In genomic region chr13:27915301-27916207, GRCh38 we compare ENCODE assay signal across 19 cellular contexts. TPM values are rescaled to one million over a fixed set of nuclear protein-coding genes. Genes with fewer than 3 reads are reported as not detected.
A peak's percentile ranks its signal among the peaks of the same experiment; 100 is the strongest.
DNase-seq lines count a peak whose midpoint lies in the region; ATAC-seq and TF ChIP-seq lines count a peak whose summit lies in the region.
"Had no signal": no experiment of that assay in that cellular context is flagged by ENCODE, and none has a peak within 500 bp of the region (broad histone marks: within the 10 kb centered on the region; RNA-seq: fewer than 3 reads in every experiment).

No MANE protein-coding gene starts in this region.

- CTCF ChIA-PET in WTC11 (lab: Charles Lee): interaction anchor here (0.6 to 3.6 kb wide), 14 partner anchors 12 to 1663 kb away, joined by 3 to 23 read pairs (median 4); no protein-coding TSS in a partner anchor

- peaks cover 0 to 93% (median 53%) of the 10 kb centered on the region in 4 donors for H3K27me3 ChIP-seq in esophagus muscularis mucosa
- H3K27me3 ChIP-seq: MG63 had no signal

- peaks cover 96% of the 10 kb centered on the region for H3K27me3 Mint-ChIP-seq in WTC11 (ENCODE audit: low read depth)
- H3K27me3 Mint-ChIP-seq in stimulated activated naive B cell treated with anti-CD40 and anti-IgM and Interleukin-4, amounts not matched to agents 10 μg/mL and 1 μg/mL and 100 μg/mL, for 72 hours: peaks cover 48 to 79% of the 10 kb centered on the region in 2 donors

- intact Hi-C loops in esophagus muscularis mucosa (cut with DNase I): no loop called here

- POLR2A ChIA-PET in WTC11 (lab: Charles Lee): no interaction called here

- no peaks in the 10 kb centered on the region for H3K9me3 ChIP-seq in esophagus muscularis mucosa
- H3K9me3 ChIP-seq: MG63, SK-N-SH had no signal

- ATAC-seq in WTC11 (no peak), HG02571 (IDR thresholded peaks at IDR 0.05; ENCODE audit: unreplicated experiment) (no peak), left lobe of liver (no peak)
- no peak for ATAC-seq in stimulated activated naive B cell treated with anti-CD40 and anti-IgM and Interleukin-4, amounts not matched to agents 10 μg/mL and 1 μg/mL and 100 μg/mL, for 72 hours (replicated peaks)
- ATAC-seq: Right ventricle myocardium inferior had no signal

- TF ChIP-seq POLR2A in esophagus muscularis mucosa (IDR thresholded peaks at IDR 0.05; ENCODE audit: low read depth): no peak

- H3K27ac Mint-ChIP-seq in WTC11: no peak overlapping the region
- peak overlapping the region; percentile 39 for H3K27ac Mint-ChIP-seq in stimulated activated naive B cell treated with anti-CD40 and anti-IgM and Interleukin-4, amounts not matched to agents 10 μg/mL and 1 μg/mL and 100 μg/mL, for 72 hours
- H3K27ac Mint-ChIP-seq: CD8-positive, alpha-beta memory T cell; H9 had no signal

- DNase-seq in HT-29 (ENCODE audit: low spot score): peak; percentile 37
- DNase-seq in WTC11 (ENCODE audit: low spot score): no peak
- peak; percentile 90 for DNase-seq in esophagus muscularis mucosa (ENCODE audit: extremely low spot score)
- no peak for DNase-seq in stimulated activated naive B cell treated with anti-CD40 and anti-IgM and Interleukin-4, amounts not matched to agents 10 μg/mL and 1 μg/mL and 100 μg/mL, for 72 hours
- DNase-seq in left lobe of liver (ENCODE audit: low spot score): no peak
- DNase-seq in activated effector memory CD4-positive, alpha-beta T cell treated with Interleukin-2 at 50 U/mL for 16 hours: no peak
- DNase-seq: CD8-positive, alpha-beta memory T cell; DMS 273 treated with DMSO at 0.1 percent for 48 hours; EL; H9; KBM-7; MG63; NCI-H1105 treated with DMSO at 0.1 percent for 48 hours; NCI-H187; NCI-H69; NK-92 treated with Interleukin-12 subunit alpha and Interleukin-12 subunit beta, amount 100 ng/mL, for 24 hours; SK-N-SH had no signal

- H3K4me1 Mint-ChIP-seq in WTC11: peaks cover 29% of the 10 kb centered on the region
- peaks cover 14 to 28% of the 10 kb centered on the region in 2 donors for H3K4me1 Mint-ChIP-seq in stimulated activated naive B cell treated with anti-CD40 and anti-IgM and Interleukin-4, amounts not matched to agents 10 μg/mL and 1 μg/mL and 100 μg/mL, for 72 hours

- no peaks in the 10 kb centered on the region for H3K36me3 Mint-ChIP-seq in WTC11
- peaks cover 2 to 5% of the 10 kb centered on the region in 2 donors for H3K36me3 Mint-ChIP-seq in stimulated activated naive B cell treated with anti-CD40 and anti-IgM and Interleukin-4, amounts not matched to agents 10 μg/mL and 1 μg/mL and 100 μg/mL, for 72 hours
- H3K36me3 Mint-ChIP-seq: CD8-positive, alpha-beta memory T cell had no signal

- no peaks in the 10 kb centered on the region for H3K9me3 Mint-ChIP-seq in WTC11
- peaks cover 0 to 5% of the 10 kb centered on the region in 2 donors for H3K9me3 Mint-ChIP-seq in stimulated activated naive B cell treated with anti-CD40 and anti-IgM and Interleukin-4, amounts not matched to agents 10 μg/mL and 1 μg/mL and 100 μg/mL, for 72 hours

- H3K4me3 ChIP-seq in esophagus muscularis mucosa: no peak overlapping the region
- H3K4me3 ChIP-seq: MG63 had no signal

- TF ChIP-seq EP300 in esophagus muscularis mucosa (IDR thresholded peaks at IDR 0.05): no peak

- WGBS in esophagus muscularis mucosa: 51% methylated on average over 10 of the region's 10 CpGs

- H3K4me1 ChIP-seq in esophagus muscularis mucosa: peaks cover 13 to 36% (median 35%) of the 10 kb centered on the region in 4 donors

- H3K4me3 Mint-ChIP-seq in WTC11: no peak overlapping the region
- H3K4me3 Mint-ChIP-seq in stimulated activated naive B cell treated with anti-CD40 and anti-IgM and Interleukin-4, amounts not matched to agents 10 μg/mL and 1 μg/mL and 100 μg/mL, for 72 hours: no peak overlapping the region
- H3K4me3 Mint-ChIP-seq: H9 had no signal

- H3K27ac ChIP-seq in esophagus muscularis mucosa (replicated peaks in 1 of 4): no peak overlapping the region

- TF ChIP-seq CTCF in WTC11 (IDR thresholded peaks at IDR 0.05) (no peak), esophagus muscularis mucosa (IDR thresholded peaks at IDR 0.05) (no peak)

- H3K36me3 ChIP-seq in esophagus muscularis mucosa: no peaks in the 10 kb centered on the region
- H3K36me3 ChIP-seq: MG63 had no signal

TF ChIP-seq in WTC11, 78 proteins besides CTCF, POLR2A, EP300 and RAD21:
- TF ChIP-seq, protein P1, sequence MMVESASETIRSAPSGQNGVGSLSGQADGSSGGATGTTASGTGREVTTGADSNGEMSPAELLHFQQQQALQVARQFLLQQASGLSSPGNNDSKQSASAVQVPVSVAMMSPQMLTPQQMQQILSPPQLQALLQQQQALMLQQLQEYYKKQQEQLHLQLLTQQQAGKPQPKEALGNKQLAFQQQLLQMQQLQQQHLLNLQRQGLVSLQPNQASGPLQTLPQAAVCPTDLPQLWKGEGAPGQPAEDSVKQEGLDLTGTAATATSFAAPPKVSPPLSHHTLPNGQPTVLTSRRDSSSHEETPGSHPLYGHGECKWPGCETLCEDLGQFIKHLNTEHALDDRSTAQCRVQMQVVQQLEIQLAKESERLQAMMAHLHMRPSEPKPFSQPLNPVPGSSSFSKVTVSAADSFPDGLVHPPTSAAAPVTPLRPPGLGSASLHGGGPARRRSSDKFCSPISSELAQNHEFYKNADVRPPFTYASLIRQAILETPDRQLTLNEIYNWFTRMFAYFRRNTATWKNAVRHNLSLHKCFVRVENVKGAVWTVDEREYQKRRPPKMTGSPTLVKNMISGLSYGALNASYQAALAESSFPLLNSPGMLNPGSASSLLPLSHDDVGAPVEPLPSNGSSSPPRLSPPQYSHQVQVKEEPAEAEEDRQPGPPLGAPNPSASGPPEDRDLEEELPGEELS (CRISPR knock-in tag; IDR thresholded peaks at IDR 0.05): no peak
- TF ChIP-seq, protein P2, sequence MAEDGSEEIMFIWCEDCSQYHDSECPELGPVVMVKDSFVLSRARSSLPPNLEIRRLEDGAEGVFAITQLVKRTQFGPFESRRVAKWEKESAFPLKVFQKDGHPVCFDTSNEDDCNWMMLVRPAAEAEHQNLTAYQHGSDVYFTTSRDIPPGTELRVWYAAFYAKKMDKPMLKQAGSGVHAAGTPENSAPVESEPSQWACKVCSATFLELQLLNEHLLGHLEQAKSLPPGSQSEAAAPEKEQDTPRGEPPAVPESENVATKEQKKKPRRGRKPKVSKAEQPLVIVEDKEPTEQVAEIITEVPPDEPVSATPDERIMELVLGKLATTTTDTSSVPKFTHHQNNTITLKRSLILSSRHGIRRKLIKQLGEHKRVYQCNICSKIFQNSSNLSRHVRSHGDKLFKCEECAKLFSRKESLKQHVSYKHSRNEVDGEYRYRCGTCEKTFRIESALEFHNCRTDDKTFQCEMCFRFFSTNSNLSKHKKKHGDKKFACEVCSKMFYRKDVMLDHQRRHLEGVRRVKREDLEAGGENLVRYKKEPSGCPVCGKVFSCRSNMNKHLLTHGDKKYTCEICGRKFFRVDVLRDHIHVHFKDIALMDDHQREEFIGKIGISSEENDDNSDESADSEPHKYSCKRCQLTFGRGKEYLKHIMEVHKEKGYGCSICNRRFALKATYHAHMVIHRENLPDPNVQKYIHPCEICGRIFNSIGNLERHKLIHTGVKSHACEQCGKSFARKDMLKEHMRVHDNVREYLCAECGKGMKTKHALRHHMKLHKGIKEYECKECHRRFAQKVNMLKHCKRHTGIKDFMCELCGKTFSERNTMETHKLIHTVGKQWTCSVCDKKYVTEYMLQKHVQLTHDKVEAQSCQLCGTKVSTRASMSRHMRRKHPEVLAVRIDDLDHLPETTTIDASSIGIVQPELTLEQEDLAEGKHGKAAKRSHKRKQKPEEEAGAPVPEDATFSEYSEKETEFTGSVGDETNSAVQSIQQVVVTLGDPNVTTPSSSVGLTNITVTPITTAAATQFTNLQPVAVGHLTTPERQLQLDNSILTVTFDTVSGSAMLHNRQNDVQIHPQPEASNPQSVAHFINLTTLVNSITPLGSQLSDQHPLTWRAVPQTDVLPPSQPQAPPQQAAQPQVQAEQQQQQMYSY (CRISPR knock-in tag; IDR thresholded peaks at IDR 0.05): peak; percentile 42; the same call in 1 of the 2 replicates

RNA-seq across cellular contexts. Expression of gene PDX1, which starts 4.2 kb away (rescaled TPM):
- 0.51 and 0.89 TPM in 2 replicates for total RNA-seq in HT-29 (2014; rRNA removed; shearing (Covaris generic))
- total RNA-seq in WTC11 (2021): not detected in 3 replicates
- total RNA-seq in esophagus muscularis mucosa: not detected
- total RNA-seq in left lobe of liver: 0.70 TPM
- total RNA-seq: CD8-positive, alpha-beta memory T cell; H9; Right ventricle myocardium inferior had no signal

RNA-seq across cellular contexts. Expression of gene CDX2, which starts 53.6 kb away (rescaled TPM):
- total RNA-seq in HT-29 (2014; rRNA removed; shearing (Covaris generic)): 4.1 and 5.4 TPM in 2 replicates
- total RNA-seq in WTC11 (2021): 0.09 to 0.44 TPM (median 0.11 TPM) in 3 replicates
- under 1 TPM in 1 of 4 donors, not detected in 3; 0.17 TPM for total RNA-seq in esophagus muscularis mucosa
- total RNA-seq in left lobe of liver: not detected
- total RNA-seq: CD8-positive, alpha-beta memory T cell; H9; Right ventricle myocardium inferior had no signal

Comparison
In these comparisons a context has a peak if more than half of its experiments do, and no peak if none do; other contexts are left out.
1. DNase-seq: peak in HT-29 (single experiment) and esophagus muscularis mucosa (single experiment); none in WTC11 (single experiment), stimulated activated naive B cell treated with anti-CD40 and anti-IgM and Interleukin-4, amounts not matched to agents 10 μg/mL and 1 μg/mL and 100 μg/mL, for 72 hours (single experiment), left lobe of liver (single experiment) and activated effector memory CD4-positive, alpha-beta T cell treated with Interleukin-2 at 50 U/mL for 16 hours (single experiment).